Comparison of ENCODE assay signal across 1 cellular context in the genomic region with DNA sequence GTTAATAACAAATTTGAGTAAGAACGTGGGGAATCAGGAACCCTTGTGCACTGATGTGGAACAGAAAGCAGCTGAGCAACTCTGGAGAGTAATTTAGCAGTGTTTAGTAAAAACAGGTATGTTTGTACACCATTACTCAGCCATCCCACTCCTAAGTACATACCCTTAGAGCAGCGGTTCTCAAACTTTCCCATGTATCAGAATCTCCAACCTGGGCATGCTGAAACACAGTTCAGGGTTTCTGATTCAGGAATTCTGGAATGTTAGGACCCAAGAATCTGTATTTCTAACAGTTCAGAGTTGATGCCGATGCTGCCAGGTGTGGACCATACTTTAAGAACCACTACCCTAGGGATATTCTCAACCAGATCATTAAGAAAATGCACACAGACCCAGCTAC.
TF ChIP-seq lines count a peak whose summit lies in the region.

No MANE protein-coding gene starts in this region.

TF ChIP-seq in WTC11, 78 proteins besides CTCF, POLR2A, EP300 and RAD21:
- TF ChIP-seq TEAD4 (CRISPR knock-in tag; IDR thresholded peaks at IDR 0.05): no peak
- TF ChIP-seq ZNF317 (CRISPR knock-in tag; IDR thresholded peaks at IDR 0.05; ENCODE audit: borderline replicate concordance, low read depth): no peak
- TF ChIP-seq ZNF416 (CRISPR knock-in tag; IDR thresholded peaks at IDR 0.05): no peak
- TF ChIP-seq NR3C1 (CRISPR knock-in tag; conservative IDR thresholded peaks at IDR 0.05; ENCODE audit: low read depth): no peak
- no peak for TF ChIP-seq GRHL2 (CRISPR knock-in tag; IDR thresholded peaks at IDR 0.05; ENCODE audit: insufficient replicate concordance, severe bottlenecking)
- no peak for TF ChIP-seq GTF2I (CRISPR knock-in tag; conservative IDR thresholded peaks at IDR 0.05)
- TF ChIP-seq, protein P1, sequence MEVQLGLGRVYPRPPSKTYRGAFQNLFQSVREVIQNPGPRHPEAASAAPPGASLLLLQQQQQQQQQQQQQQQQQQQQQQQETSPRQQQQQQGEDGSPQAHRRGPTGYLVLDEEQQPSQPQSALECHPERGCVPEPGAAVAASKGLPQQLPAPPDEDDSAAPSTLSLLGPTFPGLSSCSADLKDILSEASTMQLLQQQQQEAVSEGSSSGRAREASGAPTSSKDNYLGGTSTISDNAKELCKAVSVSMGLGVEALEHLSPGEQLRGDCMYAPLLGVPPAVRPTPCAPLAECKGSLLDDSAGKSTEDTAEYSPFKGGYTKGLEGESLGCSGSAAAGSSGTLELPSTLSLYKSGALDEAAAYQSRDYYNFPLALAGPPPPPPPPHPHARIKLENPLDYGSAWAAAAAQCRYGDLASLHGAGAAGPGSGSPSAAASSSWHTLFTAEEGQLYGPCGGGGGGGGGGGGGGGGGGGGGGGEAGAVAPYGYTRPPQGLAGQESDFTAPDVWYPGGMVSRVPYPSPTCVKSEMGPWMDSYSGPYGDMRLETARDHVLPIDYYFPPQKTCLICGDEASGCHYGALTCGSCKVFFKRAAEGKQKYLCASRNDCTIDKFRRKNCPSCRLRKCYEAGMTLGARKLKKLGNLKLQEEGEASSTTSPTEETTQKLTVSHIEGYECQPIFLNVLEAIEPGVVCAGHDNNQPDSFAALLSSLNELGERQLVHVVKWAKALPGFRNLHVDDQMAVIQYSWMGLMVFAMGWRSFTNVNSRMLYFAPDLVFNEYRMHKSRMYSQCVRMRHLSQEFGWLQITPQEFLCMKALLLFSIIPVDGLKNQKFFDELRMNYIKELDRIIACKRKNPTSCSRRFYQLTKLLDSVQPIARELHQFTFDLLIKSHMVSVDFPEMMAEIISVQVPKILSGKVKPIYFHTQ (CRISPR knock-in tag; IDR thresholded peaks at IDR 0.05): no peak
- TF ChIP-seq FOXP4 (CRISPR knock-in tag; IDR thresholded peaks at IDR 0.05): no peak
- TF ChIP-seq, protein P2, sequence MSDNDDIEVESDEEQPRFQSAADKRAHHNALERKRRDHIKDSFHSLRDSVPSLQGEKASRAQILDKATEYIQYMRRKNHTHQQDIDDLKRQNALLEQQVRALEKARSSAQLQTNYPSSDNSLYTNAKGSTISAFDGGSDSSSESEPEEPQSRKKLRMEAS (CRISPR knock-in tag; IDR thresholded peaks at IDR 0.05): no peak
- TF ChIP-seq ZNF138 (CRISPR knock-in tag; conservative IDR thresholded peaks at IDR 0.05): no peak
- no peak for TF ChIP-seq E2F1 (CRISPR knock-in tag; IDR thresholded peaks at IDR 0.05)
